In genomic region chr9:1400983-1401382, GRCh38 we compare ENCODE assay signal across 18 cellular contexts.
DNase-seq lines count a peak whose midpoint lies in the region; ATAC-seq and TF ChIP-seq lines count a peak whose summit lies in the region.
"Had no signal": no experiment of that assay in that cellular context is flagged by ENCODE, and none has a peak within 500 bp of the region (broad histone marks: within the 10 kb centered on the region; RNA-seq: fewer than 3 reads in every experiment).

No MANE protein-coding gene starts in this region.

- H3K4me1 Mint-ChIP-seq in activated naive CD4-positive, alpha-beta T cell treated with anti-CD3 and anti-CD28 coated beads, Interleukin-2, amount 10 ng/mL, durations not matched to agents 7 days and 5 days, result peaks cover 8% of the 10 kb centered on the region
- peaks cover 10% of the 10 kb centered on the region; the same call in 1 of the 2 replicates for H3K4me1 Mint-ChIP-seq in WTC11
- H3K4me1 Mint-ChIP-seq: activated naive CD4-positive, alpha-beta T cell treated with anti-CD3 and anti-CD28 coated beads, Interleukin-2, amount 50 U/mL, for 24 hours; CD14-positive monocyte; nephron had no signal

- no peak overlapping the region for H3K27ac Mint-ChIP-seq in activated naive CD4-positive, alpha-beta T cell treated with anti-CD3 and anti-CD28 coated beads, Interleukin-2, amount 10 ng/mL, durations not matched to agents 7 days and 5 days
- H3K27ac Mint-ChIP-seq in activated naive CD4-positive, alpha-beta T cell treated with anti-CD3 and anti-CD28 coated beads, Interleukin-2, amount 50 U/mL, for 72 hours, result no peak overlapping the region
- no peak overlapping the region for H3K27ac Mint-ChIP-seq in WTC11
- H3K27ac Mint-ChIP-seq: activated naive CD4-positive, alpha-beta T cell treated with anti-CD3 and anti-CD28 coated beads, Interleukin-2, amount 50 U/mL, for 24 hours; CD14-positive monocyte; dendritic cell treated with granulocyte-macrophage colony-stimulating factor and Interleukin-4, amounts not matched to agents 40 ng/mL and 50 ng/mL, for 4 days; nephron had no signal

- peak; percentile 48 for DNase-seq in activated naive CD4-positive, alpha-beta T cell treated with anti-CD3 and anti-CD28 coated beads, Interleukin-2, amount 10 ng/mL, durations not matched to agents 7 days and 5 days
- DNase-seq in activated naive CD4-positive, alpha-beta T cell treated with anti-CD3 and anti-CD28 coated beads, Interleukin-2, amount 50 U/mL, for 72 hours (ENCODE audit: low spot score in 2 of 2), result no peak
- peak; percentile 2 for DNase-seq in NAMALWA (ENCODE audit: low spot score)
- DNase-seq in WTC11 (ENCODE audit: low spot score), result peak; percentile 55
- DNase-seq: activated T-cell treated with anti-CD3 and anti-CD28 coated beads, Interleukin-2, amount 50 U/mL, for 1 hour; IMR-90; NCI-H1694 treated with DMSO at 0.1 percent for 48 hours; NCI-H446; upper lobe of right lung had no signal

- no peak for TF ChIP-seq CTCF in WTC11 (IDR thresholded peaks at IDR 0.05)

- peaks cover 8% of the 10 kb centered on the region for H3K9me3 Mint-ChIP-seq in activated naive CD4-positive, alpha-beta T cell treated with anti-CD3 and anti-CD28 coated beads, Interleukin-2, amount 10 ng/mL, durations not matched to agents 7 days and 5 days
- peaks cover 3 to 20% of the 10 kb centered on the region in 2 donors for H3K9me3 Mint-ChIP-seq in activated naive CD4-positive, alpha-beta T cell treated with anti-CD3 and anti-CD28 coated beads, Interleukin-2, amount 50 U/mL, for 72 hours
- peaks cover 27% of the 10 kb centered on the region for H3K9me3 Mint-ChIP-seq in WTC11
- H3K9me3 Mint-ChIP-seq: activated naive CD4-positive, alpha-beta T cell treated with anti-CD3 and anti-CD28 coated beads, Interleukin-2, amount 50 U/mL, for 24 hours had no signal

- POLR2A ChIA-PET in WTC11 (lab: Charles Lee), result no interaction called here

- H3K4me3 Mint-ChIP-seq in activated naive CD4-positive, alpha-beta T cell treated with anti-CD3 and anti-CD28 coated beads, Interleukin-2, amount 10 ng/mL, durations not matched to agents 7 days and 5 days, result no peak overlapping the region
- H3K4me3 Mint-ChIP-seq in WTC11, result no peak overlapping the region
- H3K4me3 Mint-ChIP-seq: activated naive CD4-positive, alpha-beta T cell treated with anti-CD3 and anti-CD28 coated beads, Interleukin-2, amount 50 U/mL, for 24 hours; CD14-positive monocyte; dendritic cell treated with granulocyte-macrophage colony-stimulating factor and Interleukin-4, amounts not matched to agents 40 ng/mL and 50 ng/mL, for 4 days; nephron had no signal

- H3K36me3 Mint-ChIP-seq in activated naive CD4-positive, alpha-beta T cell treated with anti-CD3 and anti-CD28 coated beads, Interleukin-2, amount 10 ng/mL, durations not matched to agents 7 days and 5 days, result no peaks in the 10 kb centered on the region
- H3K36me3 Mint-ChIP-seq in activated naive CD4-positive, alpha-beta T cell treated with anti-CD3 and anti-CD28 coated beads, Interleukin-2, amount 50 U/mL, for 72 hours, result peaks cover 5 to 8% of the 10 kb centered on the region in 2 donors
- no peaks in the 10 kb centered on the region for H3K36me3 Mint-ChIP-seq in WTC11
- H3K36me3 Mint-ChIP-seq: activated naive CD4-positive, alpha-beta T cell treated with anti-CD3 and anti-CD28 coated beads, Interleukin-2, amount 50 U/mL, for 24 hours; CD14-positive monocyte had no signal

- ATAC-seq in activated naive CD4-positive, alpha-beta T cell treated with anti-CD3 and anti-CD28 coated beads, Interleukin-2, amount 50 U/mL, for 72 hours, result no peak
- ATAC-seq in WTC11, result peak; percentile 85
- ATAC-seq in HG02840 (IDR thresholded peaks at IDR 0.05; ENCODE audit: low FRiP score, unreplicated experiment), result no peak
- no peak for ATAC-seq in HG02642 (IDR thresholded peaks at IDR 0.05; ENCODE audit: poor library complexity, unreplicated experiment)
- no peak for ATAC-seq in HG03139 (IDR thresholded peaks at IDR 0.05; ENCODE audit: unreplicated experiment)
- ATAC-seq: left lobe of liver, Right ventricle myocardium inferior, upper lobe of right lung had no signal

- peaks cover under 1% of the 10 kb centered on the region for H3K27me3 Mint-ChIP-seq in activated naive CD4-positive, alpha-beta T cell treated with anti-CD3 and anti-CD28 coated beads, Interleukin-2, amount 10 ng/mL, durations not matched to agents 7 days and 5 days
- H3K27me3 Mint-ChIP-seq in WTC11 (ENCODE audit: low read depth), result peaks cover 9% of the 10 kb centered on the region
- H3K27me3 Mint-ChIP-seq: activated naive CD4-positive, alpha-beta T cell treated with anti-CD3 and anti-CD28 coated beads, Interleukin-2, amount 50 U/mL, for 24 hours; dendritic cell treated with granulocyte-macrophage colony-stimulating factor and Interleukin-4, amounts not matched to agents 40 ng/mL and 50 ng/mL, for 4 days had no signal

- CTCF ChIA-PET in activated naive CD4-positive, alpha-beta T cell treated with anti-CD3 and anti-CD28 coated beads, Interleukin-2, amount 10 ng/mL, durations not matched to agents 7 days and 5 days (lab: Charles Lee), result interaction anchor here (1.1 kb wide), 1 partner anchor 391 kb away, joined by 4 read pairs; no protein-coding TSS in a partner anchor
- CTCF ChIA-PET in WTC11 (lab: Charles Lee), result interaction anchor here (0.6 to 2.4 kb wide), 15 partner anchors 29 to 468 kb away, joined by 3 to 14 read pairs (median 3); partner anchors contain the start of gene DMRT2

TF ChIP-seq in WTC11, 78 proteins besides CTCF, POLR2A, EP300 and RAD21 (continues in another document):
- TF ChIP-seq ZNF423 (CRISPR knock-in tag; IDR thresholded peaks at IDR 0.05) (no peak), TEAD1 (CRISPR knock-in tag; IDR thresholded peaks at IDR 0.05) (no peak), ZNF396 (CRISPR knock-in tag; IDR thresholded peaks at IDR 0.05; ENCODE audit: borderline replicate concordance) (no peak), IRF1 (CRISPR knock-in tag; IDR thresholded peaks at IDR 0.05) (no peak), ZNF512 (CRISPR knock-in tag; IDR thresholded peaks at IDR 0.05; ENCODE audit: borderline replicate concordance) (no peak), MYBL2 (CRISPR knock-in tag; IDR thresholded peaks at IDR 0.05) (no peak), CREM (CRISPR knock-in tag; IDR thresholded peaks at IDR 0.05) (no peak), STAT6 (CRISPR knock-in tag; conservative IDR thresholded peaks at IDR 0.05; ENCODE audit: low read depth) (no peak), RORB (CRISPR knock-in tag; IDR thresholded peaks at IDR 0.05) (no peak), FOXP1 (CRISPR knock-in tag; IDR thresholded peaks at IDR 0.05; ENCODE audit: borderline replicate concordance) (no peak), TCF7 (CRISPR knock-in tag; IDR thresholded peaks at IDR 0.05; ENCODE audit: low read depth) (no peak), E2F4 (CRISPR knock-in tag; IDR thresholded peaks at IDR 0.05; ENCODE audit: borderline replicate concordance, low read depth) (no peak), NFE2L1 (CRISPR knock-in tag; IDR thresholded peaks at IDR 0.05) (no peak), NR1H2 (CRISPR knock-in tag; IDR thresholded peaks at IDR 0.05) (no peak), EMX1 (CRISPR knock-in tag; IDR thresholded peaks at IDR 0.05) (no peak), JAZF1 (CRISPR knock-in tag; IDR thresholded peaks at IDR 0.05) (no peak)

Comparison
In these comparisons a context has a peak if more than half of its experiments do, and no peak if none do; other contexts are left out.
1. DNase-seq: peak in activated naive CD4-positive, alpha-beta T cell treated with anti-CD3 and anti-CD28 coated beads, Interleukin-2, amount 10 ng/mL, durations not matched to agents 7 days and 5 days (single experiment), NAMALWA (single experiment) and WTC11 (single experiment); none in activated naive CD4-positive, alpha-beta T cell treated with anti-CD3 and anti-CD28 coated beads, Interleukin-2, amount 50 U/mL, for 72 hours (0 of 2).